Comparison of ENCODE assay signal across 8 cellular contexts in genomic region chr17:3845754-3846738, GRCh38. TPM values are rescaled to one million over a fixed set of nuclear protein-coding genes. Genes with fewer than 3 reads are reported as not detected.
A peak's percentile ranks its signal among the peaks of the same experiment; 100 is the strongest.
DNase-seq lines count a peak whose midpoint lies in the region; ATAC-seq and TF ChIP-seq lines count a peak whose summit lies in the region.

TSS of gene NCBP3 (minus strand) at chr17:3846246. CDS start at chr17:3846223, 23 bp downstream.

- H3K9me3 ChIP-seq in mucosa of rectum (ENCODE audit: control insufficient read depth in 2 of 2, low read length in 2 of 2) = no peaks in the 10 kb centered on the region

- peak within 1 kb of the TSS; percentile 69 to 86 for H3K27ac ChIP-seq in mucosa of rectum (ENCODE audit: low read depth in 2 of 2, low read length in 2 of 2)

- peak; percentile 75 for DNase-seq in DMS53 treated with DMSO at 0.1 percent for 48 hours (lab: John Stamatoyannopoulos, UW; ENCODE audit: unreplicated experiment)
- peak; percentile 24 for DNase-seq in OCI-M2 (lab: John Stamatoyannopoulos, UW; ENCODE audit: unreplicated experiment)
- peak; percentile 93 for DNase-seq in activated T-cell treated with anti-CD3 and anti-CD28 coated beads for 48 hours (ENCODE audit: low read depth)
- no peak for DNase-seq in epithelial cell of proximal tubule (ENCODE audit: low read depth)
- peak; percentile 94 for DNase-seq in stimulated activated CD8-positive, alpha-beta memory T cell treated with anti-CD3 and anti-CD28 coated beads, Interleukin-4, amount 100 ng/mL, for 48 hours

- ATAC-seq in GM21529 (IDR thresholded peaks at IDR 0.05; ENCODE audit: unreplicated experiment) = peak; percentile 90

- peak; percentile 85 for TF ChIP-seq CTCF in epithelial cell of proximal tubule (conservative IDR thresholded peaks at IDR 0.05; ENCODE audit: low read depth, low read length)

- H3K9ac ChIP-seq in mucosa of rectum (ENCODE audit: low read depth in 1 of 2, low read length in 2 of 2) = peak within 1 kb of the TSS; percentile 70 to 93

- H3K4me3 ChIP-seq in epithelial cell of proximal tubule (ENCODE audit: low read depth, low read length) (peak within 1 kb of the TSS; percentile 93), mucosa of rectum (ENCODE audit: low read length in 2 of 2) (peak within 1 kb of the TSS; percentile 82 to 87)

- H3K9me3 Mint-ChIP-seq in IgD-negative memory B cell = no peaks in the 10 kb centered on the region

- H3K27me3 Mint-ChIP-seq in IgD-negative memory B cell = no peaks in the 10 kb centered on the region

- peak within 1 kb of the TSS; percentile 88 to 90 (median 89) for H3K27ac Mint-ChIP-seq in IgD-negative memory B cell

- H3K4me1 ChIP-seq in mucosa of rectum (ENCODE audit: control insufficient read depth in 2 of 2, insufficient read depth in 2 of 2, low read length in 2 of 2) = peaks cover 0 to 6% of the 10 kb centered on the region in 2 donors

- peak within 1 kb of the TSS; percentile 90 to 98 (median 96) for H3K4me3 Mint-ChIP-seq in IgD-negative memory B cell

- H3K4me1 Mint-ChIP-seq in IgD-negative memory B cell = peaks cover 13 to 19% (median 14%) of the 10 kb centered on the region in 3 donors

- H3K36me3 Mint-ChIP-seq in IgD-negative memory B cell = peaks cover 3% of the 10 kb centered on the region

- peaks cover 10 to 12% of the 10 kb centered on the region in 2 donors for H3K36me3 ChIP-seq in mucosa of rectum (ENCODE audit: control insufficient read depth in 2 of 2, insufficient read depth in 2 of 2, low read length in 2 of 2)

- H3K27me3 ChIP-seq in mucosa of rectum (ENCODE audit: control insufficient read depth in 2 of 2, insufficient read depth in 2 of 2, low read length in 2 of 2) = no peaks in the 10 kb centered on the region

RNA-seq across cellular contexts. Expression of gene NCBP3, which starts in this region (rescaled TPM):
- polyA plus RNA-seq in IgD-negative memory B cell = 12.5 TPM
- 15.2 and 16.4 TPM in 2 replicates for total RNA-seq in epithelial cell of proximal tubule
